Comparison of ENCODE assay signal across 8 cellular contexts in the genomic region with DNA sequence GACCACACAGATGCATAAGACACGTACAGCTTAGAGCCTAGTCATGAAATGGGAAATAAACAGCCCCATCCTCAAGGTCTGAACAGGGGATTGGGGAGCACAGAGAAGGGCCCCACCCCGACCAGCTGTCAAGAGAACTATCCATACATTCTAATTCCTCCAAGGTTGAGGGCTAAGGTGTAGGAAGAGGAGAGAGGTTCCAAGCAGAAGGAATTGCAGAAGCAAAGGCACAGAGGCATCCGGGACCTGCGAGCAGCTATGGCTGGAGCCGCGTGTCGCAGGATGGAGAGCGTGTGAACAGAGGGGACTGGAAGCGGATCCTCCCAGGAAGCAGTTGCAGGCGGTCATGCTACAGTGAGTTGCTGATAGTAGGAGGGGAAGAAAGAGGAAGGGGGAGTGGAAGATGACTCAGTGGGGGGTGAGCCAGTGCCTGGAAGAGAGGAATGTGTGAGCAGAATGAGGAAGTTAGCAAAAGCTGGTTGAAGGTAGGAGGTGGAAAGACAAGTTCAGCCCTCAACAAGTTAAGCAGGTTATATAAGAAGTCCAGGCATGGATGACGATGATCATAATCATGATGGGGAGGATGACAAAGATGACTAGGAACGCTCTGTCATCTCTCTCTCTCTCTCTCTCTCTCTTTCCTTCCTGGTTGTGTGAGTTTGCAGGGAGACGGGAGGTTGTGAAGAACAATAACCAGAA.
DNase-seq lines count a peak whose midpoint lies in the region; ATAC-seq and TF ChIP-seq lines count a peak whose summit lies in the region.

No MANE protein-coding gene starts in this region.

- TF ChIP-seq CTCF in GM12865 (IDR thresholded peaks at IDR 0.05; ENCODE audit: insufficient read depth, low read depth, low read length, missing control alignments) (no peak), MM.1S (IDR thresholded peaks at IDR 0.05; ENCODE audit: low read length) (no peak)

- H3K4me3 ChIP-seq in GM12865 (ENCODE audit: low read depth, low read length) (no peak overlapping the region), esophagus (ENCODE audit: low read depth in 1 of 2, low read length in 2 of 2) (peak overlapping the region in 1 of 2 donors; percentile 28), MM.1S (ENCODE audit: low read length) (no peak overlapping the region)
- no peak overlapping the region for H3K4me3 ChIP-seq in naive thymus-derived CD4-positive, alpha-beta T cell (ENCODE audit: low read length)

- H3K9me2 ChIP-seq in MM.1S (replicated peaks; ENCODE audit: insufficient read depth, low read length) = no peaks in the 10 kb centered on the region

- H3K79me2 ChIP-seq in MM.1S (ENCODE audit: low read length) = no peaks in the 10 kb centered on the region

- peak overlapping the region; percentile 83 to 88 for H3K27ac ChIP-seq in esophagus (ENCODE audit: low read depth in 2 of 2, low read length in 1 of 2)
- no peak overlapping the region for H3K27ac ChIP-seq in naive thymus-derived CD4-positive, alpha-beta T cell (ENCODE audit: low read depth, low read length)
- H3K27ac ChIP-seq in MM.1S (ENCODE audit: low read length) = no peak overlapping the region

- CTCF ChIA-PET in naive thymus-derived CD4-positive, alpha-beta T cell (lab: Charles Lee) = no interaction called here

- H3K9me3 Mint-ChIP-seq in naive thymus-derived CD4-positive, alpha-beta T cell = peaks cover 0 to 7% (median 0%) of the 10 kb centered on the region in 11 donors
- H3K9me3 Mint-ChIP-seq in effector memory CD8-positive, alpha-beta T cell = no peaks in the 10 kb centered on the region

- H3K36me3 Mint-ChIP-seq in naive thymus-derived CD4-positive, alpha-beta T cell = peaks cover 0 to 19% (median 0%) of the 10 kb centered on the region in 5 donors
- H3K36me3 Mint-ChIP-seq in effector memory CD8-positive, alpha-beta T cell (ENCODE audit: insufficient read depth) = peaks cover 2% of the 10 kb centered on the region

- peak overlapping the region in 5 of 9 donors; percentile 24 to 91 (median 54) for H3K27ac Mint-ChIP-seq in naive thymus-derived CD4-positive, alpha-beta T cell
- H3K27ac Mint-ChIP-seq in effector memory CD8-positive, alpha-beta T cell = peak overlapping the region in 1 of 2 donors; percentile 78

- H2AFZ ChIP-seq in MM.1S (ENCODE audit: low read length) = no peak overlapping the region

- DNase-seq in GM12865 (ENCODE audit: low read depth) = peak; percentile 40
- peak; percentile 21 for DNase-seq in RPMI8226
- no peak for DNase-seq in naive thymus-derived CD4-positive, alpha-beta T cell
- DNase-seq in effector memory CD8-positive, alpha-beta T cell = no peak
- DNase-seq in MM.1S = no peak
- no peak for DNase-seq in GOT3 (lab: John Stamatoyannopoulos, UW)

- H3K27me3 ChIP-seq in esophagus (ENCODE audit: control insufficient read depth in 1 of 2, insufficient read depth in 2 of 2, low read length in 2 of 2) (no peaks in the 10 kb centered on the region), MM.1S (replicated peaks; ENCODE audit: insufficient read depth, low read length) (no peaks in the 10 kb centered on the region)
- H3K27me3 ChIP-seq in naive thymus-derived CD4-positive, alpha-beta T cell (ENCODE audit: control insufficient read depth in 2 of 2, insufficient read depth in 2 of 2, low read length in 2 of 2) = no peaks in the 10 kb centered on the region

- no peaks in the 10 kb centered on the region for H3K9me3 ChIP-seq in esophagus (ENCODE audit: control insufficient read depth in 2 of 2, insufficient read depth in 1 of 2, low read depth in 1 of 2, low read length in 1 of 2)
- H3K9me3 ChIP-seq in naive thymus-derived CD4-positive, alpha-beta T cell (ENCODE audit: control insufficient read depth in 2 of 3, low read length in 3 of 3) = no peaks in the 10 kb centered on the region
- H3K9me3 ChIP-seq in MM.1S (replicated peaks; ENCODE audit: insufficient read depth, low read length) = no peaks in the 10 kb centered on the region

- WGBS in esophagus, 2 donors = 50 to 66% methylated on average over 13 of the region's 13 CpGs

- peaks cover 10% of the 10 kb centered on the region for H3F3A ChIP-seq in MM.1S (ENCODE audit: insufficient read depth, low read length)

- no peaks in the 10 kb centered on the region for H4K20me1 ChIP-seq in MM.1S (ENCODE audit: insufficient read depth, low read length)

- ATAC-seq in naive thymus-derived CD4-positive, alpha-beta T cell = peak; percentile 62
- no peak for ATAC-seq in effector memory CD8-positive, alpha-beta T cell (replicated peaks)
- no peak for ATAC-seq in GM18909 (IDR thresholded peaks at IDR 0.05; ENCODE audit: poor library complexity, unreplicated experiment)

- H3K27me3 Mint-ChIP-seq in naive thymus-derived CD4-positive, alpha-beta T cell = no peaks in the 10 kb centered on the region
- H3K27me3 Mint-ChIP-seq in effector memory CD8-positive, alpha-beta T cell = no peaks in the 10 kb centered on the region

- no peak overlapping the region for H3K4me3 Mint-ChIP-seq in naive thymus-derived CD4-positive, alpha-beta T cell
- no peak overlapping the region for H3K4me3 Mint-ChIP-seq in effector memory CD8-positive, alpha-beta T cell

- peaks cover 3 to 15% of the 10 kb centered on the region in 2 donors for H3K4me1 ChIP-seq in esophagus (ENCODE audit: control insufficient read depth in 2 of 2, insufficient read depth in 2 of 2, low read length in 1 of 2)
- peaks cover 0 to 31% of the 10 kb centered on the region in 2 donors for H3K4me1 ChIP-seq in naive thymus-derived CD4-positive, alpha-beta T cell (ENCODE audit: control insufficient read depth in 2 of 2, insufficient read depth in 2 of 2, low read length in 2 of 2)
- peaks cover 26% of the 10 kb centered on the region for H3K4me1 ChIP-seq in MM.1S (ENCODE audit: low read length)

- intact Hi-C loops in naive thymus-derived CD4-positive, alpha-beta T cell (cut with micrococcal nuclease) = no loop called here

- H3K9ac ChIP-seq in MM.1S (ENCODE audit: low read length) = no peak overlapping the region

- peaks cover 36 to 59% (median 46%) of the 10 kb centered on the region in 7 donors for H3K4me1 Mint-ChIP-seq in naive thymus-derived CD4-positive, alpha-beta T cell
- H3K4me1 Mint-ChIP-seq in effector memory CD8-positive, alpha-beta T cell (ENCODE audit: low read depth in 2 of 2) = peaks cover 29 to 43% of the 10 kb centered on the region in 2 donors

- POLR2A ChIA-PET in naive thymus-derived CD4-positive, alpha-beta T cell (lab: Charles Lee) = no interaction called here

- no peak overlapping the region for H3K4me2 ChIP-seq in MM.1S (ENCODE audit: low read depth, low read length)

- H3K36me3 ChIP-seq in esophagus (ENCODE audit: control insufficient read depth in 2 of 2, insufficient read depth in 2 of 2, low read length in 1 of 2) = peaks cover 0 to 2% of the 10 kb centered on the region in 2 donors
- H3K36me3 ChIP-seq in naive thymus-derived CD4-positive, alpha-beta T cell (ENCODE audit: control insufficient read depth in 2 of 3, insufficient read depth in 3 of 3, low read length in 3 of 3) = no peaks in the 10 kb centered on the region
- H3K36me3 ChIP-seq in MM.1S (replicated peaks; ENCODE audit: insufficient read depth, low read length) = no peaks in the 10 kb centered on the region

Comparison
In these comparisons a context has a peak if more than half of its experiments do, and no peak if none do; other contexts are left out.
1. DNase-seq: peak in GM12865 (single experiment) and RPMI8226 (single experiment); none in naive thymus-derived CD4-positive, alpha-beta T cell (0 of 9), effector memory CD8-positive, alpha-beta T cell (0 of 3), MM.1S (single experiment) and GOT3 (single experiment).
2. H3K27ac ChIP-seq: peak in esophagus (2 of 2); none in naive thymus-derived CD4-positive, alpha-beta T cell (single experiment) and MM.1S (single experiment).